In the genomic region with DNA sequence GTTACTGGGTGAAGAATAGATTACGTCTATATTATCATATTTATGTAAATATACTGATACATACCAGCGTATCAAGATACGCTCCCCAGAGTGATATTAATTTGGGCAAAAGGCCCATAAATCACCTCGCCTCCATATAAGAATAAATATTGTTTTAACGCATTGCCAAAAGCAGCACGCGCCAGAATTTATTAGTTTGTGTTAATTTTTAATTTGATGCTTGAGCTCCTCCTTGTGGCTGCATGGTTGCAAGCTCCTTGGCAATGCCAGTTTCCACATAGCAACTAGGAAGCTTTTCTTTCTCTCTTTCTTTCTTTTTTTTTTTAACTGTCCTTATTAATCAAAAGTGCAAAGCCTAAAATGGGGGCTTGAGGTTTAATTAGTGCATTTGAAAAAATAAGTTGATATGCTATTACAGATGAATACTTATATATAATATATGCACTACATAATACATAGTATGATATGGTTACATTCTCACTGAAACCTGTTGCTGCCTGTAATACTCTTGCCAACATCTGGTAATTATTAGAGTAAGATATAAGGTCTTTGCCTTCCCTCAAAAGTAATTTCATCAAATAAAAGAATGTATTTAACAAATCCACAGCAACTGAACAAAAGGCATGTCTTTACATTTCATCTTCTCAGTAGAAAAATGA, we compare ENCODE assay signal across 8 cellular contexts.
DNase-seq lines count a peak whose midpoint lies in the region; ATAC-seq and TF ChIP-seq lines count a peak whose summit lies in the region.

No MANE protein-coding gene starts in this region.

- H3K4me1 ChIP-seq in OCI-LY1 (ENCODE audit: insufficient read depth, low read length, severe bottlenecking) (no peaks in the 10 kb centered on the region), endocrine pancreas (ENCODE audit: control insufficient read depth, insufficient read depth, low read length) (no peaks in the 10 kb centered on the region)

- H3K36me3 ChIP-seq in OCI-LY1 (ENCODE audit: insufficient read depth, low read length) = no peaks in the 10 kb centered on the region
- H3K36me3 ChIP-seq in endocrine pancreas (ENCODE audit: control insufficient read depth, insufficient read depth, low read length) = no peaks in the 10 kb centered on the region

- ATAC-seq in HG02938 (IDR thresholded peaks at IDR 0.05; ENCODE audit: unreplicated experiment) = peak; percentile 43

- H3F3A ChIP-seq in OCI-LY1 (ENCODE audit: insufficient read depth, low read length) = no peaks in the 10 kb centered on the region

- H3K9me3 ChIP-seq in OCI-LY1 (ENCODE audit: low read length) (no peaks in the 10 kb centered on the region), endocrine pancreas (ENCODE audit: control insufficient read depth, low read length) (no peaks in the 10 kb centered on the region)

- H3K27me3 ChIP-seq in OCI-LY1 (ENCODE audit: insufficient read depth, low read length) (no peaks in the 10 kb centered on the region), endocrine pancreas (ENCODE audit: control insufficient read depth, insufficient read depth, low read length) (no peaks in the 10 kb centered on the region)

- H3K27ac ChIP-seq in OCI-LY1 (ENCODE audit: low read depth, low read length, poor library complexity, severe bottlenecking) = no peak overlapping the region

- TF ChIP-seq CTCF in GM12872 (IDR thresholded peaks at IDR 0.05; ENCODE audit: insufficient read depth, low read depth, low read length) (peak; percentile 76), OCI-LY1 (IDR thresholded peaks at IDR 0.05; ENCODE audit: low read length) (peak; percentile 67)

- no peaks in the 10 kb centered on the region for H3K79me2 ChIP-seq in OCI-LY1 (ENCODE audit: insufficient read depth, low read length)

- DNase-seq in ACHN (peak; percentile 42), middle frontal gyrus (ENCODE audit: extremely low spot score, low spot score) (peak; percentile 76), 8988T (no peak), T-helper 9 cell (no peak)

- H3K9me2 ChIP-seq in OCI-LY1 (ENCODE audit: low read depth, low read length) = no peaks in the 10 kb centered on the region

- no peak overlapping the region for H3K4me2 ChIP-seq in OCI-LY1 (ENCODE audit: low read length)

- no peaks in the 10 kb centered on the region for H4K20me1 ChIP-seq in OCI-LY1 (ENCODE audit: insufficient read depth, low read length)

- no peak overlapping the region for H3K4me3 ChIP-seq in OCI-LY1 (ENCODE audit: low read depth, low read length, poor library complexity, severe bottlenecking)
- peak overlapping the region; percentile 58 for H3K4me3 ChIP-seq in endocrine pancreas (ENCODE audit: control insufficient read depth, insufficient read depth, low read length)

- no peak overlapping the region for H2AFZ ChIP-seq in OCI-LY1 (ENCODE audit: low read length)

- in situ Hi-C loops in ACHN (cut with HindIII; ENCODE audit: low pct_ligation_motif_present, low pct_unique_long_range_greater_than_20kb, low sequenced_read_pairs) = no loop called here

- no peak overlapping the region for H3K9ac ChIP-seq in OCI-LY1 (ENCODE audit: low read length)
- no peak overlapping the region for H3K9ac ChIP-seq in endocrine pancreas (ENCODE audit: control insufficient read depth, insufficient read depth, low read length)

Comparison
In these comparisons a context has a peak if more than half of its experiments do, and no peak if none do; other contexts are left out.
1. DNase-seq: peak in ACHN (single experiment) and middle frontal gyrus (single experiment); none in 8988T (single experiment) and T-helper 9 cell (single experiment).